18 cellular contexts compared by ENCODE assay signal in the genomic region with DNA sequence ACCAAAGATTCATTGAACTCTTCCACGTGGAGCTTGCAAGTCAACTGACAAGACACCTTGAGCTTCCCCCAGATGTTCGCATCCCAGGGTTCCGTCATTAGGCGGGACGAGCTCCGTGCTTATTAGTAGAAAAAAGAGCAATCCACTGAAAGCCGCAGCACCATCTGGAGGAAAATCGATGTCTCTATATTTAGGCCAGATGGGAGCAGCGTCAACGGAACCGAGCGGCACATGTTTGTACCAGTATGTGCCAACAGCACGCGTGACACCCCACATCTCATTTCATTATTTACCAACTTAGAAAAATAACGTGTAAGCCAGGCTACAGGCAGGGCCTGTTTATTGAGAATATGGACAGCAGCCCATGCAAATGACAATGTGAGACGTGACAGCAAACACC.
A peak's percentile ranks its signal among the peaks of the same experiment; 100 is the strongest.
DNase-seq lines count a peak whose midpoint lies in the region; ATAC-seq and TF ChIP-seq lines count a peak whose summit lies in the region.
"Had no signal": no experiment of that assay in that cellular context is flagged by ENCODE, and none has a peak within 500 bp of the region (broad histone marks: within the 10 kb centered on the region; RNA-seq: fewer than 3 reads in every experiment).

No MANE protein-coding gene starts in this region.

- no peak for ATAC-seq in HG03469 (IDR thresholded peaks at IDR 0.05; ENCODE audit: unreplicated experiment)
- ATAC-seq: GM23338, HCT116 had no signal

- H3K27me3 ChIP-seq in WERI-Rb-1 (ENCODE audit: insufficient read depth, low read depth, severe bottlenecking), result peaks cover 6% of the 10 kb centered on the region
- H3K27me3 ChIP-seq: BE2C; BLaER1 treated with 17β-estradiol and CSF1 and Interleukin-3, amounts not matched to agents 10 nM and 100 nM had no signal

- no peak for TF ChIP-seq CTCF in WERI-Rb-1 (IDR thresholded peaks at IDR 0.05; ENCODE audit: low read depth, low read length)

- DNase-seq in DMS 273 (lab: John Stamatoyannopoulos, UW; ENCODE audit: unreplicated experiment) (peak; percentile 3), DMS 273 treated with DMSO at 0.1 percent for 48 hours (lab: John Stamatoyannopoulos, UW) (no peak), Ammon's horn (ENCODE audit: low spot score) (peak; percentile 29), WERI-Rb-1 (peak; percentile 36), substantia nigra (lab: John Stamatoyannopoulos, UW) (peak in 1 of 49 donors; percentile 3), HuH-7.5 (ENCODE audit: low spot score) (no peak), NOMO-1 treated with DMSO at 0.1 percent for 48 hours (lab: John Stamatoyannopoulos, UW; ENCODE audit: unreplicated experiment) (no peak)
- DNase-seq: BE2C; CD4-positive, alpha-beta memory T cell; COR-L47; DMS79 treated with DMSO at 0.1 percent for 48 hours; GF-D8; H9 had no signal

- no peaks in the 10 kb centered on the region for H3K9me3 ChIP-seq in WERI-Rb-1 (ENCODE audit: severe bottlenecking)
- H3K9me3 ChIP-seq: BE2C had no signal

- H3K27ac ChIP-seq in WERI-Rb-1, result no peak overlapping the region
- peak overlapping the region; percentile 53 for H3K27ac ChIP-seq in substantia nigra (ENCODE audit: low read depth, low read length, poor library complexity, severe bottlenecking)
- H3K27ac ChIP-seq: 22Rv1; BLaER1 treated with 17β-estradiol and CSF1 and Interleukin-3, amounts not matched to agents 10 nM and 100 nM had no signal

- no peaks in the 10 kb centered on the region for H3K36me3 ChIP-seq in WERI-Rb-1
- H3K36me3 ChIP-seq: BE2C; BLaER1 treated with 17β-estradiol and CSF1 and Interleukin-3, amounts not matched to agents 10 nM and 100 nM had no signal

- H3K4me3 ChIP-seq in WERI-Rb-1 (ENCODE audit: low read depth, low read length), result no peak overlapping the region
- H3K4me3 ChIP-seq: BLaER1 treated with 17β-estradiol and CSF1 and Interleukin-3, amounts not matched to agents 10 nM and 100 nM; GM23338 had no signal

Comparison
In these comparisons a context has a peak if more than half of its experiments do, and no peak if none do; other contexts are left out.
1. DNase-seq: peak in DMS 273 (single experiment), Ammon's horn (single experiment) and WERI-Rb-1 (single experiment); none in DMS 273 treated with DMSO at 0.1 percent for 48 hours (single experiment), HuH-7.5 (single experiment) and NOMO-1 treated with DMSO at 0.1 percent for 48 hours (single experiment).